In genomic region chr3:52894756-52895155, GRCh38 we compare ENCODE assay signal across 1 cellular context.
TF ChIP-seq lines count a peak whose summit lies in the region.

No MANE protein-coding gene starts in this region.

TF ChIP-seq in liver, 16 proteins besides CTCF, POLR2A, EP300 and RAD21 (continued from another document):
- TF ChIP-seq JUND (IDR thresholded peaks at IDR 0.05) (no peak), EGR1 (IDR thresholded peaks at IDR 0.05; ENCODE audit: low read depth in 2 of 2) (no peak), RXRA (IDR thresholded peaks at IDR 0.05) (no peak), HNF4G (IDR thresholded peaks at IDR 0.05) (no peak), REST (IDR thresholded peaks at IDR 0.05) (no peak), ZBTB33 (IDR thresholded peaks at IDR 0.05) (no peak), HNF4A (conservative IDR thresholded peaks at IDR 0.05) (no peak), NR2F2 (IDR thresholded peaks at IDR 0.05) (no peak), YY1 (IDR thresholded peaks at IDR 0.05) (no peak), SP1 (IDR thresholded peaks at IDR 0.05) (no peak), TAF1 (conservative IDR thresholded peaks at IDR 0.05) (no peak), MAX (IDR thresholded peaks at IDR 0.05) (no peak), ATF3 (IDR thresholded peaks at IDR 0.05) (no peak)
